ENCODE assay signal across 12 cellular contexts in genomic region chr15:60079210-60079609, GRCh38.
DNase-seq lines count a peak whose midpoint lies in the region; ATAC-seq and TF ChIP-seq lines count a peak whose summit lies in the region.
"Had no signal": no experiment of that assay in that cellular context is flagged by ENCODE, and none has a peak within 500 bp of the region (broad histone marks: within the 10 kb centered on the region; RNA-seq: fewer than 3 reads in every experiment).

No MANE protein-coding gene starts in this region.

- no peak overlapping the region for H3K27ac Mint-ChIP-seq in Calu3 (ENCODE audit: unreplicated experiment)

- H3K36me3 ChIP-seq in KMS-11 (ENCODE audit: insufficient read depth) = no peaks in the 10 kb centered on the region

- ATAC-seq in left lobe of liver (peak; percentile 86), GM21723 (IDR thresholded peaks at IDR 0.05; ENCODE audit: unreplicated experiment) (no peak), left ventricle myocardium superior (no peak)

- CTCF ChIA-PET in Calu3 (lab: Charles Lee) = interaction anchor here (0.8 to 1.4 kb wide), 4 partner anchors 8 to 162 kb away, joined by 3 to 13 read pairs (median 4); no protein-coding TSS in a partner anchor

- no peaks in the 10 kb centered on the region for H3K4me1 ChIP-seq in KMS-11 (ENCODE audit: low read depth, poor library complexity, severe bottlenecking)

- in situ Hi-C loops in astrocyte of the cerebellum (cut with HindIII; ENCODE audit: low sequenced_read_pairs) = no loop called here

- no peaks in the 10 kb centered on the region for H3K27me3 ChIP-seq in KMS-11 (ENCODE audit: insufficient read depth, low read depth)

- no peak overlapping the region for H2AFZ ChIP-seq in KMS-11 (ENCODE audit: low read depth)

- intact Hi-C loops in Calu3 (cut with micrococcal nuclease; ENCODE audit: unreplicated experiment) = loop anchor here (5.0 kb wide), 2 partner anchors 72 to 162 kb away; no protein-coding TSS in a partner anchor
- intact Hi-C loops in left ventricle myocardium superior (cut with micrococcal nuclease) = no loop called here

- H3K27ac ChIP-seq in KMS-11 = no peak overlapping the region
- H3K27ac ChIP-seq: coronary artery had no signal

- no peaks in the 10 kb centered on the region for H4K20me1 ChIP-seq in KMS-11 (ENCODE audit: insufficient read depth)

- H3K4me2 ChIP-seq in KMS-11 = no peak overlapping the region

- DNase-seq in Calu3 (peak; percentile 19), astrocyte of the cerebellum (ENCODE audit: low read depth) (no peak), left lobe of liver (ENCODE audit: low spot score) (peak; percentile 54), left ventricle myocardium superior (no peak)
- no peak for DNase-seq in stimulated activated naive CD4-positive, alpha-beta T cell treated with Interleukin-2 at 50 U/mL for 16 hours (lab: John Stamatoyannopoulos, UW)
- no peak for DNase-seq in activated effector memory CD4-positive, alpha-beta T cell treated with anti-CD3 and anti-CD28 coated beads, Interleukin-2, amount 50 U/mL, for 16 hours
- DNase-seq: activated CD4-positive, CD25-positive, alpha-beta regulatory T cell; activated gamma-delta T cell; hippocampal formation had no signal

- no peaks in the 10 kb centered on the region for H3K9me3 Mint-ChIP-seq in Calu3 (ENCODE audit: low read depth, unreplicated experiment)

- peak; percentile 27 for TF ChIP-seq CTCF in Calu3 (IDR thresholded peaks at IDR 0.05; ENCODE audit: unreplicated experiment)
- 0 out of 2 replicates have a peak, but pooled peaks have one; percentile 19 for TF ChIP-seq CTCF in KMS-11 (conservative IDR thresholded peaks at IDR 0.05; ENCODE audit: low read depth, low read length)
- TF ChIP-seq CTCF in astrocyte of the cerebellum (IDR thresholded peaks at IDR 0.05; ENCODE audit: low read depth, low read length, missing control alignments) = peak; percentile 57

- no TSS peak for BruUV-seq in Calu3 (replicated peaks; lab: Mats Ljungman, UMichigan)

- no peaks in the 10 kb centered on the region for H3K79me2 ChIP-seq in KMS-11 (ENCODE audit: insufficient read depth, low read depth)

- H3K9ac ChIP-seq in KMS-11 = no peak overlapping the region

- no peak overlapping the region for H3K4me3 ChIP-seq in KMS-11 (IDR thresholded peaks at IDR 0.05; ENCODE audit: insufficient read depth, low read depth, low read length)
- H3K4me3 ChIP-seq in astrocyte of the cerebellum (ENCODE audit: low read depth, low read length) = no peak overlapping the region
- H3K4me3 ChIP-seq: coronary artery had no signal

- no peaks in the 10 kb centered on the region for H3K4me1 Mint-ChIP-seq in Calu3 (ENCODE audit: low read depth, unreplicated experiment)

- no peaks in the 10 kb centered on the region for H3K27me3 Mint-ChIP-seq in Calu3 (ENCODE audit: unreplicated experiment)

- no peaks in the 10 kb centered on the region for H3K36me3 Mint-ChIP-seq in Calu3 (ENCODE audit: insufficient read depth, unreplicated experiment)

- no peak overlapping the region for H3K4me3 Mint-ChIP-seq in Calu3 (ENCODE audit: low read depth, unreplicated experiment)

Comparison
In these comparisons a context has a peak if more than half of its experiments do, and no peak if none do; other contexts are left out.
1. DNase-seq: peak in Calu3 (single experiment) and left lobe of liver (single experiment); none in astrocyte of the cerebellum (single experiment), stimulated activated naive CD4-positive, alpha-beta T cell treated with Interleukin-2 at 50 U/mL for 16 hours (single experiment), left ventricle myocardium superior (single experiment) and activated effector memory CD4-positive, alpha-beta T cell treated with anti-CD3 and anti-CD28 coated beads, Interleukin-2, amount 50 U/mL, for 16 hours (single experiment).
2. Peak in every context shown above with its lines, with median percentiles within 50 percentile points of each other: CTCF ChIP-seq.